14 cellular contexts compared by ENCODE assay signal in genomic region chr14:77035267-77035666, GRCh38. TPM values are rescaled to one million over a fixed set of nuclear protein-coding genes. Genes with fewer than 3 reads are reported as not detected.
A peak's percentile ranks its signal among the peaks of the same experiment; 100 is the strongest.
DNase-seq lines count a peak whose midpoint lies in the region; ATAC-seq and TF ChIP-seq lines count a peak whose summit lies in the region.
"Had no signal": no experiment of that assay in that cellular context is flagged by ENCODE, and none has a peak within 500 bp of the region (broad histone marks: within the 10 kb centered on the region; RNA-seq: fewer than 3 reads in every experiment).

No MANE protein-coding gene starts in this region.

- H3K4me3 ChIP-seq in left ventricle myocardium inferior (no peak overlapping the region), upper lobe of right lung (no peak overlapping the region)
- H3K4me3 ChIP-seq: prostate gland had no signal

- H3K36me3 ChIP-seq in left ventricle myocardium inferior (no peaks in the 10 kb centered on the region), upper lobe of right lung (no peaks in the 10 kb centered on the region)
- H3K36me3 ChIP-seq: prostate gland had no signal

- ATAC-seq in left ventricle myocardium superior (no peak), upper lobe of right lung (no peak), HG02571 (IDR thresholded peaks at IDR 0.05; ENCODE audit: unreplicated experiment) (no peak)
- ATAC-seq: stimulated activated naive CD8-positive, alpha-beta T cell treated with anti-CD3 and anti-CD28 coated beads, Interleukin-15, Interleukin-2, amounts not matched to agents 100 U/mL and 50 U/mL, for 24 hours had no signal

- DNase-seq in left ventricle myocardium inferior: no peak
- no peak for DNase-seq in left ventricle myocardium superior
- no peak for DNase-seq in activated T-helper 1 cell treated with anti-CD3 and anti-CD28 coated beads, Interleukin-12 subunit alpha, Interleukin-12 subunit beta, Interleukin-2, Interleukin-4 antibody, amounts not matched to agents 30 ng/mL and 10 ng/mL and 1 ng/mL, durations not matched to agents 14 hours and 24 hours and 36 hours (ENCODE audit: low spot score)
- DNase-seq in mesothelial cell of epicardium (ENCODE audit: low spot score in 2 of 2, unreplicated experiment in 2 of 2): no peak
- no peak for DNase-seq in upper lobe of right lung
- DNase-seq in NCI-H2227 (lab: John Stamatoyannopoulos, UW; ENCODE audit: unreplicated experiment): no peak
- no peak for DNase-seq in central memory CD4-positive, alpha-beta T cell
- DNase-seq: activated gamma-delta T cell; NCI-H1436; NCI-H69; stimulated activated CD4-positive, alpha-beta T cell treated with anti-CD3 and anti-CD28 coated beads, Interleukin-4, amount 100 ng/mL, for 24 hours; stimulated activated naive CD8-positive, alpha-beta T cell treated with anti-CD3 and anti-CD28 coated beads, Interleukin-15, Interleukin-2, amounts not matched to agents 100 U/mL and 50 U/mL, for 24 hours had no signal

- H3K27me3 Mint-ChIP-seq in activated T-helper 1 cell treated with anti-CD3 and anti-CD28 coated beads, Interleukin-12 subunit alpha, Interleukin-12 subunit beta, Interleukin-2, Interleukin-4 antibody, amounts not matched to agents 30 ng/mL and 10 ng/mL and 1 ng/mL, durations not matched to agents 14 hours and 24 hours and 36 hours (ENCODE audit: insufficient read depth): no peaks in the 10 kb centered on the region
- no peaks in the 10 kb centered on the region for H3K27me3 Mint-ChIP-seq in mesothelial cell of epicardium (ENCODE audit: low read depth)

- H3K27me3 ChIP-seq in left ventricle myocardium inferior (ENCODE audit: low read depth) (no peaks in the 10 kb centered on the region), upper lobe of right lung (no peaks in the 10 kb centered on the region)

- H3K9me3 Mint-ChIP-seq in activated T-helper 1 cell treated with anti-CD3 and anti-CD28 coated beads, Interleukin-12 subunit alpha, Interleukin-12 subunit beta, Interleukin-2, Interleukin-4 antibody, amounts not matched to agents 30 ng/mL and 10 ng/mL and 1 ng/mL, durations not matched to agents 14 hours and 24 hours and 36 hours: no peaks in the 10 kb centered on the region
- H3K9me3 Mint-ChIP-seq in mesothelial cell of epicardium: no peaks in the 10 kb centered on the region

- peaks cover 2% of the 10 kb centered on the region for H3K36me3 Mint-ChIP-seq in activated T-helper 1 cell treated with anti-CD3 and anti-CD28 coated beads, Interleukin-12 subunit alpha, Interleukin-12 subunit beta, Interleukin-2, Interleukin-4 antibody, amounts not matched to agents 30 ng/mL and 10 ng/mL and 1 ng/mL, durations not matched to agents 14 hours and 24 hours and 36 hours (ENCODE audit: low read depth)
- H3K36me3 Mint-ChIP-seq in mesothelial cell of epicardium: no peaks in the 10 kb centered on the region

- H3K27ac Mint-ChIP-seq in activated T-helper 1 cell treated with anti-CD3 and anti-CD28 coated beads, Interleukin-12 subunit alpha, Interleukin-12 subunit beta, Interleukin-2, Interleukin-4 antibody, amounts not matched to agents 30 ng/mL and 10 ng/mL and 1 ng/mL, durations not matched to agents 14 hours and 24 hours and 36 hours: peak overlapping the region; percentile 64
- H3K27ac Mint-ChIP-seq in mesothelial cell of epicardium: peak overlapping the region; percentile 99

- H3K4me3 Mint-ChIP-seq in activated T-helper 1 cell treated with anti-CD3 and anti-CD28 coated beads, Interleukin-12 subunit alpha, Interleukin-12 subunit beta, Interleukin-2, Interleukin-4 antibody, amounts not matched to agents 30 ng/mL and 10 ng/mL and 1 ng/mL, durations not matched to agents 14 hours and 24 hours and 36 hours: peak overlapping the region; percentile 33
- no peak overlapping the region for H3K4me3 Mint-ChIP-seq in mesothelial cell of epicardium

- H3K4me1 Mint-ChIP-seq in activated T-helper 1 cell treated with anti-CD3 and anti-CD28 coated beads, Interleukin-12 subunit alpha, Interleukin-12 subunit beta, Interleukin-2, Interleukin-4 antibody, amounts not matched to agents 30 ng/mL and 10 ng/mL and 1 ng/mL, durations not matched to agents 14 hours and 24 hours and 36 hours (ENCODE audit: low read depth): peaks cover 82% of the 10 kb centered on the region
- peaks cover 87% of the 10 kb centered on the region for H3K4me1 Mint-ChIP-seq in mesothelial cell of epicardium

- peaks cover 88% of the 10 kb centered on the region for H3K4me1 ChIP-seq in left ventricle myocardium inferior
- peaks cover 83% of the 10 kb centered on the region for H3K4me1 ChIP-seq in upper lobe of right lung

- H3K9me3 ChIP-seq in left ventricle myocardium inferior (replicated peaks) (no peaks in the 10 kb centered on the region), upper lobe of right lung (no peaks in the 10 kb centered on the region)
- H3K9me3 ChIP-seq: prostate gland had no signal

- intact Hi-C loops in left ventricle myocardium inferior (cut with micrococcal nuclease): no loop called here
- intact Hi-C loops in left ventricle myocardium superior (cut with micrococcal nuclease): no loop called here
- intact Hi-C loops in activated T-helper 1 cell treated with anti-CD3 and anti-CD28 coated beads, Interleukin-12 subunit alpha, Interleukin-12 subunit beta, Interleukin-2, Interleukin-4 antibody, amounts not matched to agents 30 ng/mL and 10 ng/mL and 1 ng/mL, durations not matched to agents 14 hours and 24 hours and 36 hours (cut with micrococcal nuclease): loop anchor here (10.0 kb wide), 3 partner anchors 340 to 670 kb away; partner anchors contain the start of genes AHSA1, ALKBH1, SAMD15 and SLIRP
- intact Hi-C loops in upper lobe of right lung (cut with DNase I): no loop called here

- TF ChIP-seq CTCF in left ventricle myocardium inferior (IDR thresholded peaks at IDR 0.05; ENCODE audit: borderline replicate concordance): no peak
- TF ChIP-seq CTCF in mesothelial cell of epicardium (IDR thresholded peaks at IDR 0.05; ENCODE audit: unreplicated experiment): no peak
- no peak for TF ChIP-seq CTCF in upper lobe of right lung (IDR thresholded peaks at IDR 0.05)

- H3K27ac ChIP-seq in left ventricle myocardium inferior (replicated peaks): peak overlapping the region; percentile 100
- peak overlapping the region; percentile 99 for H3K27ac ChIP-seq in upper lobe of right lung

RNA-seq across cellular contexts. Expression of gene IRF2BPL, which starts 6.8 kb away (rescaled TPM):
- 35.5 TPM for total RNA-seq in left ventricle myocardium inferior
- total RNA-seq in left ventricle myocardium superior: 42.8 TPM
- 24.9 and 26.5 TPM in 2 replicates for total RNA-seq in activated T-helper 1 cell treated with anti-CD3 and anti-CD28 coated beads, Interleukin-12 subunit alpha, Interleukin-12 subunit beta, Interleukin-2, Interleukin-4 antibody, amounts not matched to agents 30 ng/mL and 10 ng/mL and 1 ng/mL, durations not matched to agents 14 hours and 24 hours and 36 hours
- total RNA-seq in mesothelial cell of epicardium: 126 to 131 TPM (median 128 TPM) in 3 replicates
- total RNA-seq in upper lobe of right lung: 50.6 TPM
